1 cellular context compared by ENCODE assay signal in the genomic region with DNA sequence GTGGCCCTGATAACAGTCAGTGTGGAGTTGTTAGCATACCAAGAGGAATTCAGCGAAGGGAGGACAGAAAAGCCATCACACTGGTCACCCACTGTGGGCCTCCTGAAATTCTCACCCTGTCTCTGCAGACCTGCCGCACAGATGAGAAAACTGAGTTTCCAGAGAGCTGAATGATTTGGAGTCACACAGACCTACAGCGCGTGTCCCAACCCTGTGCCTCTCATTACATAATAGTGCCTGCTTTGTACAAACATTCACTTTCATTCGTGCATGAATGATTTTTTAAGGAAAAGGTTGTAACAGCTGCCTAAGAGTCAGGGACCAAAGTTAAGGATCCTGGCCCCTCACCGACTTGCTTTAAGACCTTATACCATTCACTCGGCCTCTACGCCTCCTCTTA.
TF ChIP-seq lines count a peak whose summit lies in the region.

No MANE protein-coding gene starts in this region.

TF ChIP-seq in liver, 16 proteins besides CTCF, POLR2A, EP300 and RAD21 (continued from another document):
- no peak for TF ChIP-seq MAX (IDR thresholded peaks at IDR 0.05)
- no peak for TF ChIP-seq TAF1 (conservative IDR thresholded peaks at IDR 0.05)
- TF ChIP-seq REST (IDR thresholded peaks at IDR 0.05) = no peak
